Comparison of ENCODE assay signal across 14 cellular contexts in genomic region chr2:24220534-24221281, GRCh38. TPM values are rescaled to one million over a fixed set of nuclear protein-coding genes. Genes with fewer than 3 reads are reported as not detected.
"Had no signal": no experiment of that assay in that cellular context is flagged by ENCODE, and none has a peak within 500 bp of the region (broad histone marks: within the 10 kb centered on the region; RNA-seq: fewer than 3 reads in every experiment).

No MANE protein-coding gene starts in this region.

- DNase-seq: activated CD4-positive, alpha-beta memory T cell treated with anti-CD3 and anti-CD28 coated beads, Interleukin-2, amount 10 ng/mL, durations not matched to agents 7 days and 5 days; activated CD4-positive, alpha-beta T cell treated with anti-CD3 and anti-CD28 coated beads for 1 hour; activated naive CD8-positive, alpha-beta T cell treated with anti-CD3 and anti-CD28 coated beads, Interleukin-2, amount 50 U/mL, for 24 hours; activated T-cell treated with anti-CD3 and anti-CD28 coated beads, Interleukin-2, amount 50 U/mL, for 48 hours; erythroblast; glutamatergic neuron; immature natural killer cell; left colon; natural killer cell; stimulated activated CD4-positive, alpha-beta T cell treated with anti-CD3 and anti-CD28 coated beads, Interleukin-2, amount 100 ng/mL, for 48 hours; SW 1271 had no signal

- H3K27me3 Mint-ChIP-seq: activated CD4-positive, alpha-beta memory T cell treated with anti-CD3 and anti-CD28 coated beads, Interleukin-2, amount 10 ng/mL, durations not matched to agents 7 days and 5 days; activated naive CD8-positive, alpha-beta T cell treated with anti-CD3 and anti-CD28 coated beads, Interleukin-2, amount 50 U/mL, for 24 hours; dendritic cell treated with granulocyte-macrophage colony-stimulating factor and Interleukin-4, amounts not matched to agents 40 ng/mL and 50 ng/mL, for 4 days; stimulated activated naive CD8-positive, alpha-beta T cell treated with anti-CD3 and anti-CD28 coated beads, Interleukin-15, Interleukin-2, amounts not matched to agents 100 ng/mL and 50 ng/mL, for 24 hours had no signal

- FAIRE-seq: urothelium cell line had no signal

- H3K4me3 Mint-ChIP-seq: activated CD4-positive, alpha-beta memory T cell treated with anti-CD3 and anti-CD28 coated beads, Interleukin-2, amount 10 ng/mL, durations not matched to agents 7 days and 5 days; activated naive CD8-positive, alpha-beta T cell treated with anti-CD3 and anti-CD28 coated beads, Interleukin-2, amount 50 U/mL, for 24 hours; dendritic cell treated with granulocyte-macrophage colony-stimulating factor and Interleukin-4, amounts not matched to agents 40 ng/mL and 50 ng/mL, for 4 days; immature natural killer cell; natural killer cell; stimulated activated naive CD8-positive, alpha-beta T cell treated with anti-CD3 and anti-CD28 coated beads, Interleukin-15, Interleukin-2, amounts not matched to agents 100 ng/mL and 50 ng/mL, for 24 hours had no signal

- H3K27ac Mint-ChIP-seq: activated CD4-positive, alpha-beta memory T cell treated with anti-CD3 and anti-CD28 coated beads, Interleukin-2, amount 10 ng/mL, durations not matched to agents 7 days and 5 days; activated naive CD8-positive, alpha-beta T cell treated with anti-CD3 and anti-CD28 coated beads, Interleukin-2, amount 50 U/mL, for 24 hours; dendritic cell treated with granulocyte-macrophage colony-stimulating factor and Interleukin-4, amounts not matched to agents 40 ng/mL and 50 ng/mL, for 4 days; natural killer cell; stimulated activated naive CD8-positive, alpha-beta T cell treated with anti-CD3 and anti-CD28 coated beads, Interleukin-15, Interleukin-2, amounts not matched to agents 100 ng/mL and 50 ng/mL, for 24 hours had no signal

- ATAC-seq: activated naive CD8-positive, alpha-beta T cell treated with anti-CD3 and anti-CD28 coated beads, Interleukin-2, amount 50 U/mL, for 24 hours; left colon; natural killer cell had no signal

- H3K9me3 Mint-ChIP-seq: activated CD4-positive, alpha-beta memory T cell treated with anti-CD3 and anti-CD28 coated beads, Interleukin-2, amount 10 ng/mL, durations not matched to agents 7 days and 5 days; activated naive CD8-positive, alpha-beta T cell treated with anti-CD3 and anti-CD28 coated beads, Interleukin-2, amount 50 U/mL, for 24 hours; dendritic cell treated with granulocyte-macrophage colony-stimulating factor and Interleukin-4, amounts not matched to agents 40 ng/mL and 50 ng/mL, for 4 days; immature natural killer cell; natural killer cell; stimulated activated naive CD8-positive, alpha-beta T cell treated with anti-CD3 and anti-CD28 coated beads, Interleukin-15, Interleukin-2, amounts not matched to agents 100 ng/mL and 50 ng/mL, for 24 hours had no signal

- H3K4me1 Mint-ChIP-seq: activated naive CD8-positive, alpha-beta T cell treated with anti-CD3 and anti-CD28 coated beads, Interleukin-2, amount 50 U/mL, for 24 hours; immature natural killer cell had no signal

RNA-seq across cellular contexts. Expression of gene FAM228A, which starts 45.9 kb away (rescaled TPM):
- total RNA-seq: left colon had no signal
